Comparison of ENCODE assay signal across 8 cellular contexts in genomic region chr20:44910690-44911262, GRCh38. TPM values are rescaled to one million over a fixed set of nuclear protein-coding genes. Genes with fewer than 3 reads are reported as not detected.
A peak's percentile ranks its signal among the peaks of the same experiment; 100 is the strongest.
DNase-seq lines count a peak whose midpoint lies in the region; ATAC-seq, FAIRE-seq and TF ChIP-seq lines count a peak whose summit lies in the region.

No MANE protein-coding gene starts in this region.

- peak overlapping the region; percentile 84 for H3K27ac Mint-ChIP-seq in activated T-helper 1 cell treated with anti-CD3 and anti-CD28 coated beads, Interleukin-12 subunit alpha, Interleukin-12 subunit beta, Interleukin-2, Interleukin-4 antibody, amounts not matched to agents 30 ng/mL and 10 ng/mL and 1 ng/mL, durations not matched to agents 14 hours and 24 hours and 36 hours

- intact Hi-C loops in Right ventricle myocardium superior (cut with DNase I): no loop called here
- intact Hi-C loops in activated T-helper 1 cell treated with anti-CD3 and anti-CD28 coated beads, Interleukin-12 subunit alpha, Interleukin-12 subunit beta, Interleukin-2, Interleukin-4 antibody, amounts not matched to agents 30 ng/mL and 10 ng/mL and 1 ng/mL, durations not matched to agents 14 hours and 24 hours and 36 hours (cut with micrococcal nuclease): loop anchor here (1.0 to 5.0 kb wide), 3 partner anchors 25 to 187 kb away; partner anchors contain the start of genes STK4 and YWHAB
- intact Hi-C loops in upper lobe of right lung (cut with DNase I): no loop called here

- peaks cover 12% of the 10 kb centered on the region for H3K36me3 ChIP-seq in cardiac muscle cell
- peaks cover 14 to 15% of the 10 kb centered on the region in 2 experiments for H3K36me3 ChIP-seq in keratinocyte (ENCODE audit: control insufficient read depth in 2 of 2, extremely low read depth in 1 of 2, insufficient read depth in 2 of 2, low read length in 2 of 2)
- H3K36me3 ChIP-seq in upper lobe of right lung: peaks cover 40% of the 10 kb centered on the region

- peak overlapping the region; percentile 62 for H3K9ac ChIP-seq in keratinocyte (ENCODE audit: control insufficient read depth, extremely low read depth, insufficient read depth, low read length)

- peaks cover 10% of the 10 kb centered on the region for H4K20me1 ChIP-seq in keratinocyte (ENCODE audit: control insufficient read depth, extremely low read depth, insufficient read depth, low read length)

- H3K4me3 Mint-ChIP-seq in activated T-helper 1 cell treated with anti-CD3 and anti-CD28 coated beads, Interleukin-12 subunit alpha, Interleukin-12 subunit beta, Interleukin-2, Interleukin-4 antibody, amounts not matched to agents 30 ng/mL and 10 ng/mL and 1 ng/mL, durations not matched to agents 14 hours and 24 hours and 36 hours: peak overlapping the region; percentile 87

- H3K9me3 Mint-ChIP-seq in activated T-helper 1 cell treated with anti-CD3 and anti-CD28 coated beads, Interleukin-12 subunit alpha, Interleukin-12 subunit beta, Interleukin-2, Interleukin-4 antibody, amounts not matched to agents 30 ng/mL and 10 ng/mL and 1 ng/mL, durations not matched to agents 14 hours and 24 hours and 36 hours: no peaks in the 10 kb centered on the region

- ATAC-seq in Right ventricle myocardium superior (ENCODE audit: poor library complexity) (no peak), upper lobe of right lung (no peak), HG02938 (IDR thresholded peaks at IDR 0.05; ENCODE audit: unreplicated experiment) (no peak), GM19395 (IDR thresholded peaks at IDR 0.05; ENCODE audit: unreplicated experiment) (no peak), HG02763 (IDR thresholded peaks at IDR 0.05; ENCODE audit: unreplicated experiment) (no peak)

- no peaks in the 10 kb centered on the region for H3K9me3 ChIP-seq in cardiac muscle cell (ENCODE audit: low read depth)
- no peaks in the 10 kb centered on the region for H3K9me3 ChIP-seq in keratinocyte (ENCODE audit: control insufficient read depth, low read depth, low read length)
- no peaks in the 10 kb centered on the region for H3K9me3 ChIP-seq in upper lobe of right lung

- H3K27me3 Mint-ChIP-seq in activated T-helper 1 cell treated with anti-CD3 and anti-CD28 coated beads, Interleukin-12 subunit alpha, Interleukin-12 subunit beta, Interleukin-2, Interleukin-4 antibody, amounts not matched to agents 30 ng/mL and 10 ng/mL and 1 ng/mL, durations not matched to agents 14 hours and 24 hours and 36 hours (ENCODE audit: insufficient read depth): no peaks in the 10 kb centered on the region

- H3K27ac ChIP-seq in cardiac muscle cell: no peak overlapping the region
- no peak overlapping the region for H3K27ac ChIP-seq in keratinocyte (ENCODE audit: control insufficient read depth, insufficient read depth, low read length)
- H3K27ac ChIP-seq in upper lobe of right lung: peak overlapping the region; percentile 13

- peaks cover 27% of the 10 kb centered on the region for H3K36me3 Mint-ChIP-seq in activated T-helper 1 cell treated with anti-CD3 and anti-CD28 coated beads, Interleukin-12 subunit alpha, Interleukin-12 subunit beta, Interleukin-2, Interleukin-4 antibody, amounts not matched to agents 30 ng/mL and 10 ng/mL and 1 ng/mL, durations not matched to agents 14 hours and 24 hours and 36 hours (ENCODE audit: low read depth)

- H2AFZ ChIP-seq in keratinocyte (ENCODE audit: control insufficient read depth, low read length): peak overlapping the region; percentile 58

- H3K4me1 Mint-ChIP-seq in activated T-helper 1 cell treated with anti-CD3 and anti-CD28 coated beads, Interleukin-12 subunit alpha, Interleukin-12 subunit beta, Interleukin-2, Interleukin-4 antibody, amounts not matched to agents 30 ng/mL and 10 ng/mL and 1 ng/mL, durations not matched to agents 14 hours and 24 hours and 36 hours (ENCODE audit: low read depth): peaks cover 35% of the 10 kb centered on the region

- H3K4me1 ChIP-seq in cardiac muscle cell (ENCODE audit: low read depth) (no peaks in the 10 kb centered on the region), keratinocyte (ENCODE audit: control insufficient read depth, extremely low read depth, insufficient read depth, low read length) (peaks cover 6% of the 10 kb centered on the region), upper lobe of right lung (peaks cover 7% of the 10 kb centered on the region)

- no peak for FAIRE-seq in keratinocyte (lab: Jason Lieb, UNC)

- TF ChIP-seq CTCF in cardiac muscle cell (IDR thresholded peaks at IDR 0.05; ENCODE audit: low read depth, low read length) (no peak), keratinocyte (optimal IDR thresholded peaks at IDR 0.05 in 1 of 3, IDR thresholded peaks at IDR 0.05 in 1 of 3, conservative IDR thresholded peaks at IDR 0.05 in 1 of 3; ENCODE audit: extremely low read depth in 1 of 3, insufficient read depth in 2 of 3, low read length in 3 of 3) (no peak), upper lobe of right lung (IDR thresholded peaks at IDR 0.05) (no peak)

- no peaks in the 10 kb centered on the region for H3K27me3 ChIP-seq in cardiac muscle cell
- no peaks in the 10 kb centered on the region for H3K27me3 ChIP-seq in keratinocyte (ENCODE audit: control insufficient read depth, extremely low read depth, insufficient read depth, low read length)
- H3K27me3 ChIP-seq in upper lobe of right lung: no peaks in the 10 kb centered on the region

- H3K9me1 ChIP-seq in keratinocyte (ENCODE audit: control insufficient read depth, extremely low read depth, insufficient read depth, low read length): no peaks in the 10 kb centered on the region

- dilution Hi-C loops in keratinocyte (cut with MboI; ENCODE audit: extremely low pct_ligation_motif_present, low sequenced_read_pairs): no loop called here

- DNase-seq in cardiac muscle cell (ENCODE audit: low read depth in 1 of 2, low spot score in 1 of 2) (no peak), Right ventricle myocardium superior (no peak), keratinocyte (ENCODE audit: low read depth, low spot score) (no peak), upper lobe of right lung (no peak)
- no peak for DNase-seq in activated T-helper 1 cell treated with anti-CD3 and anti-CD28 coated beads, Interleukin-12 subunit alpha, Interleukin-12 subunit beta, Interleukin-2, Interleukin-4 antibody, amounts not matched to agents 30 ng/mL and 10 ng/mL and 1 ng/mL, durations not matched to agents 14 hours and 24 hours and 36 hours (ENCODE audit: low spot score)

- H3K4me3 ChIP-seq in cardiac muscle cell (peak overlapping the region; percentile 60), keratinocyte (ENCODE audit: control insufficient read depth in 2 of 3, extremely low read depth in 1 of 3, insufficient read depth in 2 of 3, low read depth in 1 of 3, low read length in 3 of 3) (peak overlapping the region; percentile 57 to 79 (median 75)), upper lobe of right lung (peak overlapping the region; percentile 65)

- H3K4me2 ChIP-seq in keratinocyte (ENCODE audit: control insufficient read depth, extremely low read depth, insufficient read depth, low read depth, low read length): peak overlapping the region; percentile 87

- H3K79me2 ChIP-seq in keratinocyte (ENCODE audit: control insufficient read depth, insufficient read depth, low read length): peaks cover 3% of the 10 kb centered on the region

RNA-seq across cellular contexts. Expression of gene PABPC1L, which starts 0.9 kb away (rescaled TPM):
- total RNA-seq in cardiac muscle cell: 15.3 and 36.0 TPM in 2 replicates
- 14.9 and 17.2 TPM in 2 replicates for polyA plus RNA-seq in cardiac muscle cell
- 2.7 TPM for total RNA-seq in Right ventricle myocardium superior
- total RNA-seq in activated T-helper 1 cell treated with anti-CD3 and anti-CD28 coated beads, Interleukin-12 subunit alpha, Interleukin-12 subunit beta, Interleukin-2, Interleukin-4 antibody, amounts not matched to agents 30 ng/mL and 10 ng/mL and 1 ng/mL, durations not matched to agents 14 hours and 24 hours and 36 hours: 101 and 106 TPM in 2 replicates
- polyA plus RNA-seq in keratinocyte: 27.2 to 31.4 TPM (median 29.8 TPM) in 3 replicates
- 18.2 TPM for polyA plus RNA-seq in keratinocyte (2011; ENCODE audit: low read depth)
- polyA plus RNA-seq in keratinocyte (2011; cell fraction: cytosol; rRNA removed): 5.2 and 6.2 TPM in 2 replicates
- 252 and 260 TPM in 2 replicates for polyA plus RNA-seq in keratinocyte (2011; cell fraction: nucleus; rRNA removed)
- 10.2 and 13.5 TPM in 2 replicates for polyA plus RNA-seq in keratinocyte (2012; ENCODE audit: low replicate concordance)
- polyA minus RNA-seq in keratinocyte: 11.2 to 22.6 TPM (median 12.8 TPM) in 3 replicates
- 5.9 TPM for polyA minus RNA-seq in keratinocyte (2011; cell fraction: cytosol; rRNA and poly(A)+ RNA removed)
- 25.3 and 35.7 TPM in 2 replicates for polyA minus RNA-seq in keratinocyte (2011; cell fraction: nucleus; rRNA and poly(A)+ RNA removed)
- 46.4 TPM for total RNA-seq in upper lobe of right lung

RNA-seq across cellular contexts. Expression of gene YWHAB, which starts 25.3 kb away (rescaled TPM):
- 66.0 and 66.8 TPM in 2 replicates for total RNA-seq in cardiac muscle cell
- 167 and 242 TPM in 2 replicates for polyA plus RNA-seq in cardiac muscle cell
- total RNA-seq in Right ventricle myocardium superior: 96.3 TPM
- total RNA-seq in activated T-helper 1 cell treated with anti-CD3 and anti-CD28 coated beads, Interleukin-12 subunit alpha, Interleukin-12 subunit beta, Interleukin-2, Interleukin-4 antibody, amounts not matched to agents 30 ng/mL and 10 ng/mL and 1 ng/mL, durations not matched to agents 14 hours and 24 hours and 36 hours: 230 and 246 TPM in 2 replicates
- 135 to 269 TPM (median 214 TPM) in 3 replicates for polyA plus RNA-seq in keratinocyte
- 384 TPM for polyA plus RNA-seq in keratinocyte (2011; ENCODE audit: low read depth)
- 179 and 280 TPM in 2 replicates for polyA plus RNA-seq in keratinocyte (2011; cell fraction: cytosol; rRNA removed)
- 115 and 146 TPM in 2 replicates for polyA plus RNA-seq in keratinocyte (2011; cell fraction: nucleus; rRNA removed)
- polyA plus RNA-seq in keratinocyte (2012; ENCODE audit: low replicate concordance): 103 and 243 TPM in 2 replicates
- polyA minus RNA-seq in keratinocyte: 27.3 to 118 TPM (median 68.6 TPM) in 3 replicates
- 75.0 TPM for polyA minus RNA-seq in keratinocyte (2011; cell fraction: cytosol; rRNA and poly(A)+ RNA removed)
- 32.5 and 67.1 TPM in 2 replicates for polyA minus RNA-seq in keratinocyte (2011; cell fraction: nucleus; rRNA and poly(A)+ RNA removed)
- 185 TPM for total RNA-seq in upper lobe of right lung

RNA-seq across cellular contexts. Expression of gene TOMM34, which starts 49.4 kb away (rescaled TPM):
- 79.2 and 80.0 TPM in 2 replicates for total RNA-seq in cardiac muscle cell
- polyA plus RNA-seq in cardiac muscle cell: 107 and 130 TPM in 2 replicates
- 9.3 TPM for total RNA-seq in Right ventricle myocardium superior
- 53.0 and 55.4 TPM in 2 replicates for total RNA-seq in activated T-helper 1 cell treated with anti-CD3 and anti-CD28 coated beads, Interleukin-12 subunit alpha, Interleukin-12 subunit beta, Interleukin-2, Interleukin-4 antibody, amounts not matched to agents 30 ng/mL and 10 ng/mL and 1 ng/mL, durations not matched to agents 14 hours and 24 hours and 36 hours
- 31.5 to 47.7 TPM (median 32.9 TPM) in 3 replicates for polyA plus RNA-seq in keratinocyte
- polyA plus RNA-seq in keratinocyte (2011; ENCODE audit: low read depth): 17.7 TPM
- 35.4 and 40.1 TPM in 2 replicates for polyA plus RNA-seq in keratinocyte (2011; cell fraction: cytosol; rRNA removed)
- polyA plus RNA-seq in keratinocyte (2011; cell fraction: nucleus; rRNA removed): 25.4 and 28.9 TPM in 2 replicates
- 24.9 and 41.7 TPM in 2 replicates for polyA plus RNA-seq in keratinocyte (2012; ENCODE audit: low replicate concordance)
- 23.5 to 30.2 TPM (median 26.0 TPM) in 3 replicates for polyA minus RNA-seq in keratinocyte
- 13.0 TPM for polyA minus RNA-seq in keratinocyte (2011; cell fraction: cytosol; rRNA and poly(A)+ RNA removed)
- 8.1 and 8.6 TPM in 2 replicates for polyA minus RNA-seq in keratinocyte (2011; cell fraction: nucleus; rRNA and poly(A)+ RNA removed)
- total RNA-seq in upper lobe of right lung: 16.0 TPM

RNA-seq across cellular contexts. Expression of gene STK4, which starts 55.5 kb away (rescaled TPM):
- total RNA-seq in cardiac muscle cell: 9.7 and 16.0 TPM in 2 replicates
- polyA plus RNA-seq in cardiac muscle cell: 18.0 and 19.1 TPM in 2 replicates
- 8.9 TPM for total RNA-seq in Right ventricle myocardium superior
- total RNA-seq in activated T-helper 1 cell treated with anti-CD3 and anti-CD28 coated beads, Interleukin-12 subunit alpha, Interleukin-12 subunit beta, Interleukin-2, Interleukin-4 antibody, amounts not matched to agents 30 ng/mL and 10 ng/mL and 1 ng/mL, durations not matched to agents 14 hours and 24 hours and 36 hours: 149 and 155 TPM in 2 replicates
- 23.4 to 30.5 TPM (median 27.4 TPM) in 3 replicates for polyA plus RNA-seq in keratinocyte
- 27.2 TPM for polyA plus RNA-seq in keratinocyte (2011; ENCODE audit: low read depth)
- 17.0 and 24.4 TPM in 2 replicates for polyA plus RNA-seq in keratinocyte (2011; cell fraction: cytosol; rRNA removed)
- 28.5 and 34.3 TPM in 2 replicates for polyA plus RNA-seq in keratinocyte (2011; cell fraction: nucleus; rRNA removed)
- 12.1 and 17.4 TPM in 2 replicates for polyA plus RNA-seq in keratinocyte (2012; ENCODE audit: low replicate concordance)
- 20.4 to 47.9 TPM (median 30.2 TPM) in 3 replicates for polyA minus RNA-seq in keratinocyte
- polyA minus RNA-seq in keratinocyte (2011; cell fraction: cytosol; rRNA and poly(A)+ RNA removed): 19.2 TPM
- 27.9 and 57.4 TPM in 2 replicates for polyA minus RNA-seq in keratinocyte (2011; cell fraction: nucleus; rRNA and poly(A)+ RNA removed)
- 52.6 TPM for total RNA-seq in upper lobe of right lung
